Comparison of ENCODE assay signal across 1 cellular context in genomic region chr1:197967066-197967465, GRCh38.
TF ChIP-seq lines count a peak whose summit lies in the region.

No MANE protein-coding gene starts in this region.

TF ChIP-seq in H1, 55 proteins besides CTCF, POLR2A, EP300 and RAD21:
- peak; percentile 22; the same call in 1 of the 2 replicates for TF ChIP-seq TEAD4 (IDR thresholded peaks at IDR 0.05; ENCODE audit: low read depth, low read length)
- TF ChIP-seq CBX8 (IDR thresholded peaks at IDR 0.05; ENCODE audit: borderline replicate concordance, low read depth, low read length) = no peak
- no peak for TF ChIP-seq TCF12 (IDR thresholded peaks at IDR 0.05; ENCODE audit: low read depth, low read length)
- no peak for TF ChIP-seq SRF (IDR thresholded peaks at IDR 0.05; ENCODE audit: low read depth, low read length)
- TF ChIP-seq RBBP5 (IDR thresholded peaks at IDR 0.05; ENCODE audit: borderline replicate concordance, low read depth, low read length) = no peak
- TF ChIP-seq MAFK (IDR thresholded peaks at IDR 0.05; ENCODE audit: low read depth, low read length) = no peak
- no peak for TF ChIP-seq NANOG (IDR thresholded peaks at IDR 0.05; ENCODE audit: insufficient read depth, low read depth, low read length, poor library complexity, severe bottlenecking)
- no peak for TF ChIP-seq TAF1 (IDR thresholded peaks at IDR 0.05; ENCODE audit: low read depth, low read length)
